Comparison of ENCODE assay signal across 27 cellular contexts in the genomic region with DNA sequence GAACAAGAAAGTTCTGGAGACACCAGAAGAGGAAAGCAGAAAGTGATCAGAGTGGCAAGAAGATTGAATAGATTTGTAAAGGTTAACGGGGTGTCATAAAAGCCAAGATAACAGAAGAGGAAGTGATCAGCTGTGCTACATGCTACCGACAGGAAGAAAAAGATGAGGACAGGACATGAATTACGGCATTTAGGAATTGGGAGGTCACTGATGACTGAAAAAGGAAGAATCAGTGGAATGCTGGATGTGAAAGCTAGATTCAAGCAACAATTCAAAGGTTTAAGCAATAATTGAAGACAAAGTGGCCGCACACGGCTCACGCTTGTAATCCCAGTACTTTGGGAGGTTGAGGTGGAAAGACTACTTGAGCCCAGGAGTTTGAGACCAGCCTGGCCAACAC. TPM values are rescaled to one million over a fixed set of nuclear protein-coding genes. Genes with fewer than 3 reads are reported as not detected.
A peak's percentile ranks its signal among the peaks of the same experiment; 100 is the strongest.
DNase-seq lines count a peak whose midpoint lies in the region; ATAC-seq and TF ChIP-seq lines count a peak whose summit lies in the region.
"Had no signal": no experiment of that assay in that cellular context is flagged by ENCODE, and none has a peak within 500 bp of the region (broad histone marks: within the 10 kb centered on the region; RNA-seq: fewer than 3 reads in every experiment).

No MANE protein-coding gene starts in this region.

- H3K27me3 ChIP-seq in left ventricle myocardium inferior (ENCODE audit: low read depth) (no peaks in the 10 kb centered on the region), subcutaneous abdominal adipose tissue (ENCODE audit: control insufficient read depth in 5 of 5, insufficient read depth in 4 of 5, low read length in 5 of 5) (no peaks in the 10 kb centered on the region)
- H3K27me3 ChIP-seq: foreskin keratinocyte, SJCRH30, transverse colon had no signal

- no peak overlapping the region for H3K9ac ChIP-seq in subcutaneous abdominal adipose tissue (ENCODE audit: low read length in 5 of 5)

- no peak for ATAC-seq in Right ventricle myocardium inferior
- ATAC-seq: A549; activated CD4-positive, CD25-positive, alpha-beta regulatory T cell treated with anti-CD3 and anti-CD28 coated beads, Interleukin-2, amount 50 U/mL, for 24 hours; foreskin keratinocyte; GM23338 had no signal

- H3K9me3 ChIP-seq in left ventricle myocardium inferior (replicated peaks) (no peaks in the 10 kb centered on the region), subcutaneous abdominal adipose tissue (ENCODE audit: control insufficient read depth in 5 of 5, low read length in 5 of 5) (no peaks in the 10 kb centered on the region)
- H3K9me3 ChIP-seq: prostate gland, SJCRH30, transverse colon had no signal

- H3K4me1 ChIP-seq in left ventricle myocardium inferior, result peaks cover 31% of the 10 kb centered on the region
- H3K4me1 ChIP-seq in subcutaneous abdominal adipose tissue (ENCODE audit: control insufficient read depth in 5 of 5, insufficient read depth in 5 of 5, low read length in 5 of 5), result peaks cover 0 to 27% (median 7%) of the 10 kb centered on the region in 5 donors
- H3K4me1 ChIP-seq: A549, foreskin keratinocyte, prostate gland, SJCRH30, transverse colon had no signal

- H3K27ac ChIP-seq in left ventricle myocardium inferior (replicated peaks) (peak overlapping the region; percentile 86), subcutaneous abdominal adipose tissue (ENCODE audit: low read depth, low read length) (peak overlapping the region; percentile 68)
- H3K27ac ChIP-seq: A549, foreskin keratinocyte, prostate gland, SJCRH30 had no signal

- DNase-seq in left ventricle myocardium inferior (no peak), Right ventricle myocardium inferior (ENCODE audit: missing footprints) (no peak), choroid plexus epithelial cell (ENCODE audit: low read depth) (peak; percentile 71), lung microvascular endothelial cell (ENCODE audit: low read depth in 2 of 2) (peak; percentile 13 to 52), NCI-H524 treated with DMSO at 0.1 percent for 48 hours (lab: John Stamatoyannopoulos, UW) (no peak), NCI-H2081 (lab: John Stamatoyannopoulos, UW) (no peak)
- DNase-seq in activated CD4-positive, CD25-positive, alpha-beta regulatory T cell (lab: John Stamatoyannopoulos, UW), result no peak
- DNase-seq: activated CD4-positive, alpha-beta T cell treated with anti-CD3 and anti-CD28 coated beads, Interleukin-2, amount 50 U/mL, for 48 hours; activated CD8-positive, alpha-beta memory T cell treated with anti-CD3 and anti-CD28 coated beads, Interleukin-2, amount 50 U/mL, for 4 hours; activated naive CD4-positive, alpha-beta T cell treated with anti-CD3 and anti-CD28 coated beads for 36 hours; CD4-positive, alpha-beta memory T cell; effector CD8-positive, alpha-beta T cell; erythroblast; foreskin keratinocyte; hypothalamus; mammary epithelial cell; NCI-H1105; NCI-H2029; SJCRH30; transverse colon had no signal

- peaks cover 77% of the 10 kb centered on the region for H3K36me3 ChIP-seq in left ventricle myocardium inferior
- H3K36me3 ChIP-seq in subcutaneous abdominal adipose tissue (ENCODE audit: control insufficient read depth in 5 of 5, insufficient read depth in 5 of 5, low read length in 5 of 5), result peaks cover 12 to 84% (median 64%) of the 10 kb centered on the region in 5 donors

- H3K4me3 ChIP-seq in left ventricle myocardium inferior (no peak overlapping the region), choroid plexus epithelial cell (ENCODE audit: low read depth, low read length) (no peak overlapping the region), subcutaneous abdominal adipose tissue (ENCODE audit: low read depth in 1 of 5, low read length in 5 of 5) (no peak overlapping the region)
- H3K4me3 ChIP-seq: A549, GM23338, prostate gland, SJCRH30, transverse colon had no signal

- intact Hi-C loops in left ventricle myocardium inferior (cut with micrococcal nuclease) (no loop called here), Right ventricle myocardium inferior (cut with DNase I) (no loop called here)

- TF ChIP-seq CTCF in left ventricle myocardium inferior (IDR thresholded peaks at IDR 0.05; ENCODE audit: borderline replicate concordance) (no peak), choroid plexus epithelial cell (conservative IDR thresholded peaks at IDR 0.05; ENCODE audit: low read depth, low read length) (no peak)

RNA-seq across cellular contexts. Expression of a gene that starts 15.1 kb away (rescaled TPM):
- total RNA-seq in left ventricle myocardium inferior, result 16.8 TPM
- total RNA-seq in Right ventricle myocardium inferior, result 16.5 TPM
- 10.9 and 20.0 TPM in 2 replicates for total RNA-seq in lung microvascular endothelial cell

RNA-seq across cellular contexts. Expression of a gene that starts 43.6 kb away (rescaled TPM):
- total RNA-seq in left ventricle myocardium inferior, result not detected
- not detected for total RNA-seq in Right ventricle myocardium inferior
- total RNA-seq in lung microvascular endothelial cell, result not detected in 2 replicates
- total RNA-seq: activated naive CD4-positive, alpha-beta T cell treated with anti-CD3 and anti-CD28 coated beads for 36 hours; activated T-helper 1 cell treated with anti-CD3 and anti-CD28 coated beads, Interleukin-12 subunit alpha, Interleukin-12 subunit beta, Interleukin-2, Interleukin-4 antibody, amounts not matched to agents 30 ng/mL and 10 ng/mL and 1 ng/mL, durations not matched to agents 14 hours and 24 hours and 36 hours; CD4-positive, alpha-beta memory T cell; foreskin keratinocyte; mammary epithelial cell; prostate gland; SJCRH30; skeletal muscle tissue; transverse colon had no signal

RNA-seq across cellular contexts. Expression of a gene that starts 44.6 kb away (rescaled TPM):
- 21.0 TPM for total RNA-seq in left ventricle myocardium inferior
- 18.6 TPM for total RNA-seq in Right ventricle myocardium inferior
- total RNA-seq in lung microvascular endothelial cell, result 1.3 and 2.0 TPM in 2 replicates

Comparison
In these comparisons a context has a peak if more than half of its experiments do, and no peak if none do; other contexts are left out.
1. DNase-seq: peak in choroid plexus epithelial cell (single experiment) and lung microvascular endothelial cell (2 of 2); none in left ventricle myocardium inferior (single experiment), Right ventricle myocardium inferior (single experiment), activated CD4-positive, CD25-positive, alpha-beta regulatory T cell (0 of 4), NCI-H524 treated with DMSO at 0.1 percent for 48 hours (single experiment) and NCI-H2081 (0 of 2).